23 cellular contexts compared by ENCODE assay signal in the genomic region with DNA sequence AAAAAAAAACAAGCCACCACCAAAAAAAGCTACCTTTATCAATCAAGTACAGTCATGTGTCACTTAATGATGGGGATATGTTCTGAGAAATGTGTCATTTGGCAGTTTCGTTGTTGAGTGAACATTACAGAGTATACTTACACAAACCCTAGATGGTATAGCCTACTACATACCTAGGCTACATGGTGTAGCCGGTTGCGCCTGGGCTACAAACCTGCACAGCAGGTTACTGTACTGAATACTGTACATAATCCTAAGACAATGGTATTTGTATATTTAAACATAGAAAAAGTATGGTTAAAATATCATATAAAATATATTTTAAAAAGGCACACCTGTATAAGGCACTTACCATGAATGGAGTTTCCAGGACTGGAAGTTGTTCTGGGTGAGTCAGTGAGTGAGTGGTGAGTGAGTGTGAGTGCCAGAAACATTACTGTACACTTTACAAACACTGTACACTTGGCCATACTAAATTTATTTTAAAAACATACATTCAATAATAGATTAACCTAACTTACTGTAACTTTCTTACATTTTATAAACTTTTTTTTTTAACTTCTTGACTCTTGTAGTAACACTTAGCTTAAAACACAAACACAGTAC. TPM values are rescaled to one million over a fixed set of nuclear protein-coding genes. Genes with fewer than 3 reads are reported as not detected.
DNase-seq lines count a peak whose midpoint lies in the region; ATAC-seq and TF ChIP-seq lines count a peak whose summit lies in the region.
"Had no signal": no experiment of that assay in that cellular context is flagged by ENCODE, and none has a peak within 500 bp of the region (broad histone marks: within the 10 kb centered on the region; RNA-seq: fewer than 3 reads in every experiment).

No MANE protein-coding gene starts in this region.

- no peaks in the 10 kb centered on the region for H3K36me3 Mint-ChIP-seq in natural killer cell
- no peaks in the 10 kb centered on the region for H3K36me3 Mint-ChIP-seq in Calu3 (ENCODE audit: insufficient read depth, unreplicated experiment)

- H3K27me3 ChIP-seq in MG63: no peaks in the 10 kb centered on the region
- H3K27me3 ChIP-seq: gastrocnemius medialis, neural progenitor cell, transverse colon had no signal

- intact Hi-C loops in natural killer cell (cut with micrococcal nuclease): no loop called here
- intact Hi-C loops in Calu3 (cut with micrococcal nuclease; ENCODE audit: unreplicated experiment): no loop called here

- CTCF ChIA-PET in Calu3 (lab: Charles Lee): interaction anchor here (1.1 kb wide), 1 partner anchor 28 kb away, joined by 3 read pairs; a partner anchor contains a TSS

- H3K4me3 Mint-ChIP-seq in natural killer cell: no peak overlapping the region
- H3K4me3 Mint-ChIP-seq in Calu3 (ENCODE audit: low read depth, unreplicated experiment): no peak overlapping the region
- H3K4me3 Mint-ChIP-seq: activated CD4-positive, alpha-beta T cell treated with anti-CD3 and anti-CD28 coated beads, Interleukin-2, amount 10 ng/mL, durations not matched to agents 7 days and 5 days; neural progenitor cell had no signal

- no peak overlapping the region for H3K27ac Mint-ChIP-seq in natural killer cell
- H3K27ac Mint-ChIP-seq in Calu3 (ENCODE audit: unreplicated experiment): no peak overlapping the region
- H3K27ac Mint-ChIP-seq: activated CD4-positive, alpha-beta T cell treated with anti-CD3 and anti-CD28 coated beads, Interleukin-2, amount 10 ng/mL, durations not matched to agents 7 days and 5 days; neural progenitor cell had no signal

- H3K27me3 Mint-ChIP-seq in natural killer cell (ENCODE audit: low read depth in 2 of 2): no peaks in the 10 kb centered on the region
- H3K27me3 Mint-ChIP-seq in Calu3 (ENCODE audit: unreplicated experiment): no peaks in the 10 kb centered on the region
- H3K27me3 Mint-ChIP-seq: activated CD4-positive, alpha-beta T cell treated with anti-CD3 and anti-CD28 coated beads, Interleukin-2, amount 10 ng/mL, durations not matched to agents 7 days and 5 days had no signal

- BruUV-seq in Calu3 (replicated peaks; lab: Mats Ljungman, UMichigan): no TSS peak

- peak; percentile 46 for DNase-seq in EH (ENCODE audit: low read depth)
- peak; percentile 37 for DNase-seq in MG63
- peak; percentile 48 for DNase-seq in dermis blood vessel endothelial cell
- DNase-seq in kidney glomerular epithelial cell (lab: John Stamatoyannopoulos, UW): peak; percentile 24
- DNase-seq in stimulated activated CD4-positive, alpha-beta T cell treated with anti-CD3 and anti-CD28 coated beads, Interleukin-4, amount 100 ng/mL, for 24 hours: no peak
- no peak for DNase-seq in natural killer cell
- DNase-seq in Calu3: no peak
- DNase-seq in occipital lobe (lab: John Stamatoyannopoulos, UW): no peak
- DNase-seq: activated CD4-positive, alpha-beta T cell treated with anti-CD3 and anti-CD28 coated beads, Interleukin-2, amount 10 ng/mL, durations not matched to agents 7 days and 5 days; activated CD8-positive, alpha-beta memory T cell treated with anti-CD3 and anti-CD28 coated beads, Interleukin-2, amount 50 U/mL, for 4 hours; activated gamma-delta T cell; effector CD8-positive, alpha-beta T cell; gastrocnemius medialis; H7; KG1; NCI-H1092 treated with DMSO at 0.1 percent for 48 hours; NCI-H2171; NCI-H774; retina; stimulated activated CD4-positive, alpha-beta T cell treated with anti-CD3 and anti-CD28 coated beads, Interleukin-15, amount 100 ng/mL, for 24 hours; stimulated activated naive CD8-positive, alpha-beta T cell treated with anti-CD3 and anti-CD28 coated beads, Interleukin-15, Interleukin-2, amounts not matched to agents 100 U/mL and 50 U/mL, for 24 hours; transverse colon had no signal

- H3K9me3 Mint-ChIP-seq in natural killer cell (no peaks in the 10 kb centered on the region), Calu3 (ENCODE audit: low read depth, unreplicated experiment) (no peaks in the 10 kb centered on the region)
- H3K9me3 Mint-ChIP-seq: activated CD4-positive, alpha-beta T cell treated with anti-CD3 and anti-CD28 coated beads, Interleukin-2, amount 10 ng/mL, durations not matched to agents 7 days and 5 days; neural progenitor cell had no signal

- H3K4me1 Mint-ChIP-seq in natural killer cell (peaks cover 11 to 12% of the 10 kb centered on the region in 2 donors), Calu3 (ENCODE audit: low read depth, unreplicated experiment) (no peaks in the 10 kb centered on the region)

- ATAC-seq in natural killer cell: no peak
- ATAC-seq: gastrocnemius medialis; stimulated activated naive CD8-positive, alpha-beta T cell treated with anti-CD3 and anti-CD28 coated beads, Interleukin-15, Interleukin-2, amounts not matched to agents 100 U/mL and 50 U/mL, for 24 hours had no signal

- TF ChIP-seq CTCF in natural killer cell (IDR thresholded peaks at IDR 0.05) (no peak), Calu3 (IDR thresholded peaks at IDR 0.05; ENCODE audit: unreplicated experiment) (no peak)

- no peaks in the 10 kb centered on the region for H3K9me3 ChIP-seq in MG63
- H3K9me3 ChIP-seq: gastrocnemius medialis, transverse colon had no signal

- no peak overlapping the region for H3K4me3 ChIP-seq in MG63
- H3K4me3 ChIP-seq: gastrocnemius medialis, neural progenitor cell, transverse colon had no signal

- H3K36me3 ChIP-seq in MG63: peaks cover 2% of the 10 kb centered on the region; the same call in 1 of the 2 replicates
- H3K36me3 ChIP-seq: neural progenitor cell, transverse colon had no signal

RNA-seq across cellular contexts. Expression of a gene that starts 25.9 kb away (rescaled TPM):
- total RNA-seq in MG63 (2014; rRNA removed; shearing (Covaris generic); ENCODE audit: low replicate concordance): 7.6 TPM in 1 of 2 replicates, not detected in the other
- total RNA-seq in dermis blood vessel endothelial cell (4.1 and 5.3 TPM in 2 replicates), natural killer cell (10 to 100 TPM; 20.3 to 36.4 (median 28.7) TPM), Calu3 (2022) (9.4 and 9.7 TPM in 2 replicates), occipital lobe (3.0 TPM)

RNA-seq across cellular contexts. Expression of a gene that starts 27.7 kb away (rescaled TPM):
- total RNA-seq in MG63 (2014; rRNA removed; shearing (Covaris generic); ENCODE audit: low replicate concordance): 2.5 and 2.9 TPM in 2 replicates
- total RNA-seq in dermis blood vessel endothelial cell (19.4 and 20.8 TPM in 2 replicates), natural killer cell (10 to 100 TPM; 44.8 to 55.4 (median 49.0) TPM), Calu3 (2022) (9.9 and 11.3 TPM in 2 replicates), occipital lobe (32.4 TPM)

RNA-seq across cellular contexts. Expression of a gene that starts 36.7 kb away (rescaled TPM):
- total RNA-seq in MG63 (2014; rRNA removed; shearing (Covaris generic); ENCODE audit: low replicate concordance): 0.20 TPM in 1 of 2 replicates, not detected in the other
- total RNA-seq in dermis blood vessel endothelial cell: 0.23 and 1.0 TPM in 2 replicates
- 10 to 100 TPM; 15.2 to 17.5 (median 17.4) TPM for total RNA-seq in natural killer cell
- 4.1 and 6.8 TPM in 2 replicates for total RNA-seq in Calu3 (2022)
- 2.5 TPM for total RNA-seq in occipital lobe

Comparison
In these comparisons a context has a peak if more than half of its experiments do, and no peak if none do; other contexts are left out.
1. DNase-seq: peak in EH (single experiment), MG63 (single experiment), dermis blood vessel endothelial cell (single experiment) and kidney glomerular epithelial cell (single experiment); none in stimulated activated CD4-positive, alpha-beta T cell treated with anti-CD3 and anti-CD28 coated beads, Interleukin-4, amount 100 ng/mL, for 24 hours (single experiment), natural killer cell (single experiment), Calu3 (single experiment) and occipital lobe (single experiment).